In genomic region chr2:120445431-120446143, GRCh38 we compare ENCODE assay signal across 1 cellular context.
TF ChIP-seq lines count a peak whose summit lies in the region.

No MANE protein-coding gene starts in this region.

TF ChIP-seq in HepG2, 621 proteins besides CTCF, POLR2A, EP300 and RAD21 (continued from another document and continues in another):
- TF ChIP-seq ZNF639 (CRISPR knock-in tag; conservative IDR thresholded peaks at IDR 0.05) = no peak
- no peak for TF ChIP-seq DRAP1 (CRISPR knock-in tag; IDR thresholded peaks at IDR 0.05)
- no peak for TF ChIP-seq RFXAP (CRISPR knock-in tag; IDR thresholded peaks at IDR 0.05; ENCODE audit: borderline replicate concordance)
- no peak for TF ChIP-seq REL (CRISPR knock-in tag; conservative IDR thresholded peaks at IDR 0.05)
- TF ChIP-seq NFIC (IDR thresholded peaks at IDR 0.05; ENCODE audit: low read length) = no peak
- no peak for TF ChIP-seq ZNF569 (CRISPR knock-in tag; IDR thresholded peaks at IDR 0.05; ENCODE audit: borderline replicate concordance)
- no peak for TF ChIP-seq HNRNPH1 (optimal IDR thresholded peaks at IDR 0.05; ENCODE audit: low read depth, low read length)
- no peak for TF ChIP-seq TOE1 (CRISPR knock-in tag; IDR thresholded peaks at IDR 0.05)
- no peak for TF ChIP-seq HNRNPLL (IDR thresholded peaks at IDR 0.05; ENCODE audit: low read depth, low read length, poor library complexity, severe bottlenecking)
- 0 out of 2 replicates have a peak, but pooled peaks have one; percentile 8 for TF ChIP-seq ZNF644 (CRISPR knock-in tag; IDR thresholded peaks at IDR 0.05; ENCODE audit: low read depth)
- TF ChIP-seq ELF4 (CRISPR knock-in tag; IDR thresholded peaks at IDR 0.05; ENCODE audit: borderline replicate concordance) = no peak
- TF ChIP-seq ZNF432 (CRISPR knock-in tag; IDR thresholded peaks at IDR 0.05; ENCODE audit: borderline replicate concordance) = no peak
- no peak for TF ChIP-seq ATAD3A (CRISPR knock-in tag; IDR thresholded peaks at IDR 0.05)
- TF ChIP-seq THYN1 (CRISPR knock-in tag; IDR thresholded peaks at IDR 0.05; ENCODE audit: borderline replicate concordance, low read depth) = no peak
- TF ChIP-seq ISX (CRISPR knock-in tag; conservative IDR thresholded peaks at IDR 0.05) = no peak
- TF ChIP-seq ZFP1 (CRISPR knock-in tag; IDR thresholded peaks at IDR 0.05) = no peak
- no peak for TF ChIP-seq GATA4 (IDR thresholded peaks at IDR 0.05; ENCODE audit: borderline replicate concordance, low read depth)
- no peak for TF ChIP-seq MXD3 (CRISPR knock-in tag; IDR thresholded peaks at IDR 0.05)
- no peak for TF ChIP-seq ZNF256 (CRISPR knock-in tag; conservative IDR thresholded peaks at IDR 0.05)
- no peak for TF ChIP-seq ZBTB40 (IDR thresholded peaks at IDR 0.05)
- TF ChIP-seq ZBTB40 (CRISPR knock-in tag; IDR thresholded peaks at IDR 0.05) = peak; percentile 66
- TF ChIP-seq NFYB (CRISPR knock-in tag; IDR thresholded peaks at IDR 0.05) = peak; percentile 30; the same call in 1 of the 2 replicates
- TF ChIP-seq ZNF335 (CRISPR knock-in tag; IDR thresholded peaks at IDR 0.05) = no peak
- no peak for TF ChIP-seq UBTF (CRISPR knock-in tag; IDR thresholded peaks at IDR 0.05)
- TF ChIP-seq ZNF350 (CRISPR knock-in tag; IDR thresholded peaks at IDR 0.05; ENCODE audit: borderline replicate concordance, low read depth) = no peak
- peak; percentile 33 for TF ChIP-seq FOSL2 (CRISPR knock-in tag; IDR thresholded peaks at IDR 0.05)
- TF ChIP-seq ZNF770 (CRISPR knock-in tag; IDR thresholded peaks at IDR 0.05) = no peak
- no peak for TF ChIP-seq ZNF260 (CRISPR knock-in tag; IDR thresholded peaks at IDR 0.05; ENCODE audit: borderline replicate concordance, low read depth)
- TF ChIP-seq ZNF567 (CRISPR knock-in tag; IDR thresholded peaks at IDR 0.05; ENCODE audit: borderline replicate concordance) = no peak
- no peak for TF ChIP-seq EHMT2 (IDR thresholded peaks at IDR 0.05; ENCODE audit: borderline replicate concordance, low read depth, low read length)
- no peak for TF ChIP-seq MEIS1 (CRISPR knock-in tag; IDR thresholded peaks at IDR 0.05; ENCODE audit: borderline replicate concordance)
- TF ChIP-seq FLYWCH1 (CRISPR knock-in tag; IDR thresholded peaks at IDR 0.05) = no peak
- peak; percentile 94 for TF ChIP-seq HMGXB3 (CRISPR knock-in tag; IDR thresholded peaks at IDR 0.05; ENCODE audit: borderline replicate concordance)
- no peak for TF ChIP-seq KLF13 (CRISPR knock-in tag; IDR thresholded peaks at IDR 0.05)
- TF ChIP-seq ZBTB8A (CRISPR knock-in tag; IDR thresholded peaks at IDR 0.05; ENCODE audit: borderline replicate concordance, low read depth) = no peak
- no peak for TF ChIP-seq ZNF337 (CRISPR knock-in tag; IDR thresholded peaks at IDR 0.05; ENCODE audit: borderline replicate concordance, low read depth)
- TF ChIP-seq HES4 (CRISPR knock-in tag; IDR thresholded peaks at IDR 0.05; ENCODE audit: borderline replicate concordance) = no peak
- no peak for TF ChIP-seq SMYD3 (CRISPR knock-in tag; IDR thresholded peaks at IDR 0.05)
- no peak for TF ChIP-seq ZNF530 (CRISPR knock-in tag; IDR thresholded peaks at IDR 0.05; ENCODE audit: low read depth)
- TF ChIP-seq ZFP90 (CRISPR knock-in tag; IDR thresholded peaks at IDR 0.05; ENCODE audit: borderline replicate concordance) = no peak
- no peak for TF ChIP-seq ZNF513 (CRISPR knock-in tag; conservative IDR thresholded peaks at IDR 0.05)
- TF ChIP-seq BHLHE40 (IDR thresholded peaks at IDR 0.05; ENCODE audit: low read length) = peak; percentile 20; the same call in 1 of the 2 replicates
